In genomic region chr17:49180303-49180702, GRCh38 we compare ENCODE assay signal across 8 cellular contexts. TPM values are rescaled to one million over a fixed set of nuclear protein-coding genes. Genes with fewer than 3 reads are reported as not detected.
A peak's percentile ranks its signal among the peaks of the same experiment; 100 is the strongest.
DNase-seq lines count a peak whose midpoint lies in the region; ATAC-seq and TF ChIP-seq lines count a peak whose summit lies in the region.

No MANE protein-coding gene starts in this region.

- no peak for ATAC-seq in HG03139 (IDR thresholded peaks at IDR 0.05; ENCODE audit: unreplicated experiment)
- no peak for ATAC-seq in GM18861 (IDR thresholded peaks at IDR 0.05; ENCODE audit: unreplicated experiment)

- peak; percentile 74 for TF ChIP-seq CTCF in astrocyte of the cerebellum (IDR thresholded peaks at IDR 0.05; ENCODE audit: low read depth, low read length, missing control alignments)

- H3K4me3 ChIP-seq in astrocyte of the cerebellum (ENCODE audit: low read depth, low read length): no peak overlapping the region

- in situ Hi-C loops in astrocyte of the cerebellum (cut with HindIII; ENCODE audit: low sequenced_read_pairs): no loop called here

- peak; percentile 46 for DNase-seq in Daoy (ENCODE audit: low read depth)
- DNase-seq in Kasumi-1 (lab: John Stamatoyannopoulos, UW): peak; percentile 70 to 80
- DNase-seq in T-helper 22 cell (ENCODE audit: low read depth): peak; percentile 20
- DNase-seq in astrocyte of the cerebellum (ENCODE audit: low read depth): peak; percentile 11
- DNase-seq in hypothalamus (lab: John Stamatoyannopoulos, UW): peak in 31 of 51 donors; percentile 0 to 60 (median 19)
- DNase-seq in stimulated activated CD4-positive, alpha-beta T cell treated with anti-CD3 and anti-CD28 coated beads, Interleukin-12 subunit alpha, Interleukin-12 subunit beta, amount 100 ng/mL, for 48 hours (ENCODE audit: low read depth in 2 of 3, low spot score in 1 of 3): peak; percentile 44 to 55 (median 54)

RNA-seq across cellular contexts. Expression of gene GNGT2, which starts 30.1 kb away (rescaled TPM):
- total RNA-seq in Daoy (2014; rRNA removed; shearing (Covaris generic)): not detected in 2 replicates

RNA-seq across cellular contexts. Expression of gene ABI3, which starts 30.2 kb away (rescaled TPM):
- 0.29 TPM in 1 of 2 replicates, not detected in the other for total RNA-seq in Daoy (2014; rRNA removed; shearing (Covaris generic))

RNA-seq across cellular contexts. Expression of gene B4GALNT2, which starts 47.7 kb away (rescaled TPM):
- 0.51 and 0.63 TPM in 2 replicates for total RNA-seq in Daoy (2014; rRNA removed; shearing (Covaris generic))

RNA-seq across cellular contexts. Expression of gene PHOSPHO1, which starts 50.3 kb away (rescaled TPM):
- total RNA-seq in Daoy (2014; rRNA removed; shearing (Covaris generic)): 3.2 TPM in 1 of 2 replicates, not detected in the other

Comparison
In these comparisons a context has a peak if more than half of its experiments do, and no peak if none do; other contexts are left out.
1. DNase-seq: peak in every context shown above with its lines; median percentile 75 in Kasumi-1; 54 in stimulated activated CD4-positive, alpha-beta T cell treated with anti-CD3 and anti-CD28 coated beads, Interleukin-12 subunit alpha, Interleukin-12 subunit beta, amount 100 ng/mL, for 48 hours; 46 in Daoy; 20 in T-helper 22 cell; 19 in hypothalamus; 11 in astrocyte of the cerebellum.